Comparison of ENCODE assay signal across 20 cellular contexts in the genomic region with DNA sequence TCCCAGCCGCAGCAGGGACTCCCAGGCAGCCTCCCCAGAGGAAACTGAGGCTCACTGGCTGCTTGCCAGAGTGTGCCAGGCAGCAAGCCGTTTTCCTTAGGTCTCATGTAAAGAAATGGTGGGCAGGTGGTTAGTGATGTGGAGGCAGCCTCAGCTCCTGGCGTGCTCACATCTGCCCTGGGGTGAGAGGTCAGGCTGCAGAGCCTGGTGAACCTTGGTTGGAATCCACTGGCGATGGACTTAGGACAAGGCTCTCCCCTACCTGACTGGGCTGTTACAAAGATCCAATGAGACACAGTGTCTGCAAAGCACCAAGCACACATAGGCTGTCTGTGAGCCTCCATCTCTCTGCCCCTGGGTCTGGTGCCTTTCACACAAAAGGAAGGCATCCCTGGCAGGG. TPM values are rescaled to one million over a fixed set of nuclear protein-coding genes. Genes with fewer than 3 reads are reported as not detected.
"Had no signal": no experiment of that assay in that cellular context is flagged by ENCODE, and none has a peak within 500 bp of the region (broad histone marks: within the 10 kb centered on the region; RNA-seq: fewer than 3 reads in every experiment).

No MANE protein-coding gene starts in this region.

- DNase-seq: activated CD4-positive, alpha-beta T cell treated with anti-CD3 and anti-CD28 coated beads for 4 hours; activated CD4-positive, alpha-beta T cell treated with anti-CD3 and anti-CD28 coated beads, Interleukin-2, amount 50 U/mL, for 4 hours; activated CD8-positive, alpha-beta memory T cell treated with anti-CD3 and anti-CD28 coated beads, Interleukin-2, amount 50 U/mL, for 48 hours; activated CD8-positive, alpha-beta T cell treated with anti-CD3 and anti-CD28 coated beads, Interleukin-2, amount 10 ng/mL, durations not matched to agents 7 days and 5 days; activated naive CD4-positive, alpha-beta T cell treated with anti-CD3 and anti-CD28 coated beads, Interleukin-2, amount 50 U/mL, for 16 hours; activated naive CD8-positive, alpha-beta T cell treated with anti-CD3 and anti-CD28 coated beads, Interleukin-2, amount 10 ng/mL, durations not matched to agents 7 days and 5 days; activated T-cell treated with anti-CD3 and anti-CD28 coated beads, Interleukin-2, amount 50 U/mL, for 1 hour; adrenal gland; anterior cingulate cortex; cerebellar nuclear complex; MG63; MV-4-11; NCI-H82; PC-3 had no signal

- ATAC-seq: activated CD4-positive, CD25-positive, alpha-beta regulatory T cell treated with anti-CD3 and anti-CD28 coated beads, Interleukin-2, amount 50 U/mL, for 24 hours; activated CD8-positive, alpha-beta T cell treated with anti-CD3 and anti-CD28 coated beads, Interleukin-2, amount 10 ng/mL, durations not matched to agents 7 days and 5 days; PC-3; SK-N-SH treated with all-trans-retinoic acid at 6 μM for 48 hours had no signal

- H3K9me3 ChIP-seq: adrenal gland, MG63, SJSA1 had no signal

- H3K4me1 ChIP-seq: adrenal gland, SJSA1 had no signal

- FAIRE-seq: RCC 7860 had no signal

- H3K36me3 ChIP-seq: adrenal gland, MG63, SJSA1 had no signal

- H3K4me3 ChIP-seq: adrenal gland, MG63, SJSA1 had no signal

- H3K27ac ChIP-seq: adrenal gland, SJSA1 had no signal

- H3K27me3 ChIP-seq: SJSA1 had no signal

RNA-seq across cellular contexts. Expression of a gene that starts 30.9 kb away (rescaled TPM):
- total RNA-seq: activated CD8-positive, alpha-beta T cell treated with anti-CD3 and anti-CD28 coated beads, Interleukin-2, amount 10 ng/mL, durations not matched to agents 7 days and 5 days; activated naive CD8-positive, alpha-beta T cell treated with anti-CD3 and anti-CD28 coated beads, Interleukin-2, amount 10 ng/mL, durations not matched to agents 7 days and 5 days had no signal

RNA-seq across cellular contexts. Expression of a gene that starts 38.2 kb away (rescaled TPM):
- total RNA-seq: activated CD8-positive, alpha-beta T cell treated with anti-CD3 and anti-CD28 coated beads, Interleukin-2, amount 10 ng/mL, durations not matched to agents 7 days and 5 days; activated naive CD8-positive, alpha-beta T cell treated with anti-CD3 and anti-CD28 coated beads, Interleukin-2, amount 10 ng/mL, durations not matched to agents 7 days and 5 days; cardiac septum; NCI-H460; PC-3; SJSA1 had no signal
